In the genomic region with DNA sequence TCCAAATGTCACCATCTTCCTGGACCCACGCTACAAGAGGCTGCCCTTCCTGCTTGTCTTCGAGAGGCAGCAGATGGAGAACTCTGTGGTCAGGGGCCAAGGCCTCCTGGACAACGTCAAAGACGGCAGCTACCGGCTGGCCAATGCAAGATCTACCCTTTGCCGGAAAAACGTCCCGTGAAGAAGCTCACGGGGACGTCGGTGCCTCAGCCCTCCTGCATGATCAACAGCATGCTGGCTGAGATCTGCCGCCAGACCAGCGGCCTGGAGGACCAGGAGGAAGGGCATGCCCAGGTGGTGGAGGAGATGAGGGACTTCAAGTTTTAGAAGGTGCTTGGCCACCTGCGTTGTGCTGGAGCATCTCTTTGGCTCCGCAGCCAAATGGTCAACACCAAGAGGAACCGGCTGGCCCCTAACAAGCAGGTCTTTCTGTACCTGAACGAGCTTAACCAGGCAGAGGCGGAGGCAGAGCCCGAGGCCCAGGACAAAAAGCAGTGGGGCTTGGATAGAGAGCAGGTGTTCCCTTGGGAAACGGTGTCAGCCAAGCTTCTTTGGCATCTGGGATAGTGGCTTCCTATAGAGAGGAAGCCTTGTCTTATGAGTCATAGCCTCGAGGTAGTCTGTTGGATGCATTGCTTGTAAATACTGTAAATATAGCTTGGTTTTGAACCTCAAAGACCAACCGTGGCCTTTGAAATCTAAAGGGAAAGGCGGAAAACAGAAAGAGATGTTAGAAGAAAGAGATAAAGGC, we compare ENCODE assay signal across 25 cellular contexts.
DNase-seq lines count a peak whose midpoint lies in the region; ATAC-seq and TF ChIP-seq lines count a peak whose summit lies in the region.
"Had no signal": no experiment of that assay in that cellular context is flagged by ENCODE, and none has a peak within 500 bp of the region (broad histone marks: within the 10 kb centered on the region; RNA-seq: fewer than 3 reads in every experiment).

No MANE protein-coding gene starts in this region.

- no peaks in the 10 kb centered on the region for H3K36me3 Mint-ChIP-seq in HFFc6 (ENCODE audit: low read depth)

- no peaks in the 10 kb centered on the region for H3K79me1 ChIP-seq in neuronal stem cell (ENCODE audit: low read depth, low read length)

- H3K9me3 ChIP-seq in neuronal stem cell (replicated peaks in 1 of 2; ENCODE audit: control insufficient read depth in 2 of 2, insufficient read depth in 1 of 2, low read depth in 1 of 2, low read length in 2 of 2), result no peaks in the 10 kb centered on the region
- no peaks in the 10 kb centered on the region for H3K9me3 ChIP-seq in osteoblast (ENCODE audit: low read depth, low read length)

- WGBS in neuronal stem cell (ENCODE audit: extremely low coverage in 2 of 2, insufficient read length in 2 of 2, insufficient replicate concordance in 1 of 2), 2 donors, result no CpG with 5 or more reads among the region's 23 CpGs

- H3K4me3 ChIP-seq in choroid plexus epithelial cell (ENCODE audit: low read depth, low read length) (no peak overlapping the region), neuronal stem cell (ENCODE audit: low read length in 2 of 2) (no peak overlapping the region), osteoblast (ENCODE audit: insufficient read depth, low read length) (no peak overlapping the region)

- H2BK12ac ChIP-seq in neuronal stem cell (ENCODE audit: low read length), result peak overlapping the region; percentile 65

- peaks cover 13% of the 10 kb centered on the region for H3K27me3 Mint-ChIP-seq in HFFc6 (ENCODE audit: insufficient read depth)

- H3K4me1 ChIP-seq in neuronal stem cell (ENCODE audit: control insufficient read depth in 2 of 2, insufficient read depth in 1 of 2, low read depth in 1 of 2, low read length in 2 of 2), result no peaks in the 10 kb centered on the region
- H3K4me1 ChIP-seq in osteoblast (ENCODE audit: insufficient read depth, low read length), result peaks cover 3% of the 10 kb centered on the region

- H2AK5ac ChIP-seq in neuronal stem cell (ENCODE audit: low read depth, low read length), result no peak overlapping the region

- no peak overlapping the region for H2BK15ac ChIP-seq in neuronal stem cell (ENCODE audit: low read length)

- no peak overlapping the region for H3K4me2 ChIP-seq in neuronal stem cell (ENCODE audit: insufficient read depth, low read length, poor library complexity, severe bottlenecking)
- no peak overlapping the region for H3K4me2 ChIP-seq in osteoblast (ENCODE audit: insufficient read depth, low read length)

- H3K27ac Mint-ChIP-seq in HFFc6, result no peak overlapping the region
- H3K27ac Mint-ChIP-seq: CD4-positive, alpha-beta T cell had no signal

- no peak overlapping the region for H3K27ac ChIP-seq in neuronal stem cell (replicated peaks; ENCODE audit: low read length)
- H3K27ac ChIP-seq in osteoblast (ENCODE audit: low read depth, low read length), result no peak overlapping the region
- H3K27ac ChIP-seq: RWPE1 had no signal

- H2AFZ ChIP-seq in neuronal stem cell (ENCODE audit: low read length) (no peak overlapping the region), osteoblast (ENCODE audit: low read length) (no peak overlapping the region)

- H2BK120ac ChIP-seq in neuronal stem cell (ENCODE audit: low read depth, low read length), result no peak overlapping the region

- peak; percentile 63 for DNase-seq in A172 (ENCODE audit: low spot score)
- peak; percentile 10 for DNase-seq in HT1080 (ENCODE audit: low read depth)
- DNase-seq in choroid plexus epithelial cell (ENCODE audit: low read depth), result peak; percentile 33
- no peak for DNase-seq in neuronal stem cell (ENCODE audit: low spot score)
- no peak for DNase-seq in osteoblast (ENCODE audit: insufficient read length, low spot score, missing footprints)
- DNase-seq in left colon, result no peak
- DNase-seq in NOMO-1 (lab: John Stamatoyannopoulos, UW; ENCODE audit: unreplicated experiment in 2 of 2), result no peak
- DNase-seq in HFFc6, result no peak
- DNase-seq: 8988T; CD4-positive, alpha-beta T cell; COR-L47; DMS53; GF-D8; KG1; NCI-H1048; NCI-H1417; NCI-H1694; NCI-H2029 treated with DMSO at 0.1 percent for 48 hours; NCI-H446 treated with DMSO at 0.1 percent for 48 hours; NCI-H526; NCI-H82; NK-92 treated with Interleukin-12 subunit alpha and Interleukin-12 subunit beta, amount 100 ng/mL, for 24 hours; SHP77 had no signal

- peak overlapping the region; percentile 31 for H3K4ac ChIP-seq in neuronal stem cell (ENCODE audit: low read length)

- no peak overlapping the region for H3K23ac ChIP-seq in neuronal stem cell (ENCODE audit: low read depth, low read length, poor library complexity)

- no peak overlapping the region for H4K91ac ChIP-seq in neuronal stem cell (ENCODE audit: low read depth, low read length, poor library complexity)

- peak overlapping the region; percentile 13 for H3K9ac ChIP-seq in neuronal stem cell (ENCODE audit: low read depth, low read length, poor library complexity)

- H3K27me3 ChIP-seq in neuronal stem cell (ENCODE audit: control insufficient read depth in 3 of 3, insufficient read depth in 3 of 3, low read depth in 1 of 3, low read length in 3 of 3) (no peaks in the 10 kb centered on the region), osteoblast (ENCODE audit: insufficient read depth, low read length) (peaks cover 5% of the 10 kb centered on the region)

- no peaks in the 10 kb centered on the region for H3K79me2 ChIP-seq in osteoblast (ENCODE audit: insufficient read depth, low read length)

- no peaks in the 10 kb centered on the region for H3K9me3 Mint-ChIP-seq in HFFc6
- H3K9me3 Mint-ChIP-seq: CD4-positive, alpha-beta T cell had no signal

- no peak overlapping the region for H3K14ac ChIP-seq in neuronal stem cell (ENCODE audit: low read length)

- no peak overlapping the region for H3K4me3 Mint-ChIP-seq in HFFc6
- H3K4me3 Mint-ChIP-seq: CD4-positive, alpha-beta T cell had no signal

- H3K36me3 ChIP-seq in neuronal stem cell (replicated peaks in 1 of 2; ENCODE audit: control insufficient read depth in 2 of 2, insufficient read depth in 2 of 2, low read length in 2 of 2) (no peaks in the 10 kb centered on the region), osteoblast (ENCODE audit: insufficient read depth, low read length) (no peaks in the 10 kb centered on the region)

- peak overlapping the region; percentile 46 for H3K18ac ChIP-seq in neuronal stem cell (ENCODE audit: low read length)

- no peaks in the 10 kb centered on the region for H4K20me1 ChIP-seq in osteoblast (ENCODE audit: insufficient read depth, low read length)

- no peak for ATAC-seq in left colon
- ATAC-seq: Panc1 had no signal

- peaks cover 13% of the 10 kb centered on the region; the same call in 1 of the 2 replicates for H3K4me1 Mint-ChIP-seq in HFFc6 (ENCODE audit: low read depth)

- TF ChIP-seq CTCF in choroid plexus epithelial cell (conservative IDR thresholded peaks at IDR 0.05; ENCODE audit: low read depth, low read length), result no peak
- TF ChIP-seq CTCF in osteoblast (IDR thresholded peaks at IDR 0.05; ENCODE audit: extremely low read depth, low read depth, low read length), result no peak
- no peak for TF ChIP-seq CTCF in HFFc6 (IDR thresholded peaks at IDR 0.05)

- H2BK5ac ChIP-seq in neuronal stem cell (ENCODE audit: low read length), result no peak overlapping the region

- intact Hi-C loops in left colon (cut with DNase I, micrococcal nuclease), result no loop called here

- H4K8ac ChIP-seq in neuronal stem cell (ENCODE audit: low read depth, low read length), result peak overlapping the region; percentile 97

Comparison
In these comparisons a context has a peak if more than half of its experiments do, and no peak if none do; other contexts are left out.
1. DNase-seq: peak in A172 (single experiment), HT1080 (single experiment) and choroid plexus epithelial cell (single experiment); none in neuronal stem cell (single experiment), osteoblast (single experiment), left colon (0 of 2), NOMO-1 (0 of 2) and HFFc6 (single experiment).